14 cellular contexts compared by ENCODE assay signal in genomic region chr14:103422981-103423600, GRCh38. TPM values are rescaled to one million over a fixed set of nuclear protein-coding genes. Genes with fewer than 3 reads are reported as not detected.
DNase-seq lines count a peak whose midpoint lies in the region; ATAC-seq, FAIRE-seq and TF ChIP-seq lines count a peak whose summit lies in the region.
"Had no signal": no experiment of that assay in that cellular context is flagged by ENCODE, and none has a peak within 500 bp of the region (broad histone marks: within the 10 kb centered on the region; RNA-seq: fewer than 3 reads in every experiment).

No MANE protein-coding gene starts in this region.

- CTCF ChIA-PET in Calu3 (lab: Charles Lee) = no interaction called here

- no peaks in the 10 kb centered on the region for H3K36me3 ChIP-seq in colonic mucosa
- H3K36me3 ChIP-seq: gastrocnemius medialis had no signal

- BruUV-seq in Calu3 (replicated peaks; lab: Mats Ljungman, UMichigan) = no TSS peak

- TF ChIP-seq CTCF in cardiac fibroblast (IDR thresholded peaks at IDR 0.05; ENCODE audit: low read depth, low read length) (peak; percentile 10), colonic mucosa (IDR thresholded peaks at IDR 0.05) (no peak), Calu3 (IDR thresholded peaks at IDR 0.05; ENCODE audit: unreplicated experiment) (no peak)

- no peak overlapping the region for H3K27ac Mint-ChIP-seq in Calu3 (ENCODE audit: unreplicated experiment)

- no peaks in the 10 kb centered on the region for H3K9me3 ChIP-seq in colonic mucosa
- H3K9me3 ChIP-seq: gastrocnemius medialis had no signal

- peaks cover 18% of the 10 kb centered on the region for H3K4me1 Mint-ChIP-seq in Calu3 (ENCODE audit: low read depth, unreplicated experiment)

- no peak overlapping the region for H3K27ac ChIP-seq in colonic mucosa

- no peaks in the 10 kb centered on the region for H3K27me3 Mint-ChIP-seq in Calu3 (ENCODE audit: unreplicated experiment)
- H3K27me3 Mint-ChIP-seq: central memory CD8-positive, alpha-beta T cell had no signal

- in situ Hi-C loops in ACHN (cut with HindIII; ENCODE audit: low pct_ligation_motif_present, low pct_unique_long_range_greater_than_20kb, low sequenced_read_pairs) = no loop called here

- H3K9me3 Mint-ChIP-seq in Calu3 (ENCODE audit: low read depth, unreplicated experiment) = no peaks in the 10 kb centered on the region
- H3K9me3 Mint-ChIP-seq: central memory CD8-positive, alpha-beta T cell had no signal

- intact Hi-C loops in colonic mucosa (cut with DNase I) (no loop called here), Calu3 (cut with micrococcal nuclease; ENCODE audit: unreplicated experiment) (no loop called here)

- no peak for FAIRE-seq in HTR-8/SVneo (lab: Jason Lieb, UNC)

- H3K4me3 ChIP-seq in cardiac fibroblast (replicated peaks in 1 of 2; ENCODE audit: low read depth in 2 of 2, low read length in 2 of 2) = no peak overlapping the region
- H3K4me3 ChIP-seq in colonic mucosa = no peak overlapping the region
- H3K4me3 ChIP-seq: gastrocnemius medialis had no signal

- H3K36me3 Mint-ChIP-seq in Calu3 (ENCODE audit: insufficient read depth, unreplicated experiment) = peaks cover 13% of the 10 kb centered on the region

- no peak for ATAC-seq in GM18519 (IDR thresholded peaks at IDR 0.05; ENCODE audit: low FRiP score, unreplicated experiment)
- ATAC-seq: gastrocnemius medialis, sciatic nerve had no signal

- H3K4me3 Mint-ChIP-seq in Calu3 (ENCODE audit: low read depth, unreplicated experiment) = no peak overlapping the region
- H3K4me3 Mint-ChIP-seq: central memory CD8-positive, alpha-beta T cell had no signal

- H3K9ac ChIP-seq in colonic mucosa (ENCODE audit: low read depth in 2 of 2, low read length in 2 of 2) = no peak overlapping the region

- H3K27me3 ChIP-seq in colonic mucosa = no peaks in the 10 kb centered on the region
- H3K27me3 ChIP-seq: gastrocnemius medialis had no signal

- peak; percentile 59 for DNase-seq in ACHN
- DNase-seq in HTR-8/SVneo (ENCODE audit: insufficient read length, low spot score) = peak; percentile 45
- DNase-seq in cardiac fibroblast (ENCODE audit: low read depth in 2 of 2) = peak; percentile 77
- DNase-seq in myocyte (ENCODE audit: low read depth) = peak; percentile 64
- no peak for DNase-seq in colonic mucosa
- no peak for DNase-seq in GM19240 (ENCODE audit: insufficient read length, low spot score)
- DNase-seq in Calu3 = no peak
- DNase-seq: gastrocnemius medialis; Karpas-422; NCI-H526 treated with DMSO at 0.1 percent for 48 hours; stimulated activated CD8-positive, alpha-beta memory T cell treated with anti-CD3 and anti-CD28 coated beads, Interleukin-4, amount 100 ng/mL, for 48 hours had no signal

- H3K4me1 ChIP-seq in colonic mucosa = no peaks in the 10 kb centered on the region

RNA-seq across cellular contexts. Expression of gene MARK3, which starts 37.9 kb away (rescaled TPM):
- total RNA-seq in myocyte = 82.0 and 87.4 TPM in 2 replicates
- 55.8 TPM for polyA plus RNA-seq in myocyte (2012)
- total RNA-seq in colonic mucosa = 10 to 100 TPM; 52.5 to 63.6 TPM
- total RNA-seq in Calu3 (2022) = 76.0 and 79.5 TPM in 2 replicates

Comparison
In these comparisons a context has a peak if more than half of its experiments do, and no peak if none do; other contexts are left out.
1. DNase-seq: peak in ACHN (single experiment), HTR-8/SVneo (single experiment), cardiac fibroblast (2 of 2) and myocyte (single experiment); none in colonic mucosa (single experiment), GM19240 (single experiment) and Calu3 (single experiment).